ENCODE assay signal across 33 cellular contexts in genomic region chr6:135277422-135277821, GRCh38.
"Had no signal": no experiment of that assay in that cellular context is flagged by ENCODE, and none has a peak within 500 bp of the region (broad histone marks: within the 10 kb centered on the region; RNA-seq: fewer than 3 reads in every experiment).

No MANE protein-coding gene starts in this region.

- FAIRE-seq: astrocyte, bronchial epithelial cell, colon had no signal

- H3K27ac ChIP-seq: adrenal gland, ascending aorta, body of pancreas, brain microvascular endothelial cell, breast epithelium, cardiac muscle cell had no signal

- DNase-seq: activated effector memory CD4-positive, alpha-beta T cell treated with anti-CD3 and anti-CD28 coated beads, Interleukin-2, amount 50 U/mL, for 16 hours; activated effector memory CD4-positive, alpha-beta T cell treated with Interleukin-2 at 50 U/mL for 16 hours; activated gamma-delta T cell; activated gamma-delta T cell treated with Interleukin-2 at 50 U/mL for 16 hours; activated naive CD4-positive, alpha-beta T cell; activated naive CD4-positive, alpha-beta T cell treated with anti-CD3 and anti-CD28 coated beads for 36 hours; activated naive CD4-positive, alpha-beta T cell treated with anti-CD3 and anti-CD28 coated beads, Interleukin-2, amount 10 ng/mL, durations not matched to agents 7 days and 5 days; activated naive CD4-positive, alpha-beta T cell treated with anti-CD3 and anti-CD28 coated beads, Interleukin-2, amount 50 U/mL, for 16 hours; activated naive CD8-positive, alpha-beta T cell treated with anti-CD3 and anti-CD28 coated beads for 36 hours; activated naive CD8-positive, alpha-beta T cell treated with anti-CD3 and anti-CD28 coated beads, Interleukin-2, amount 10 ng/mL, durations not matched to agents 7 days and 5 days; activated naive CD8-positive, alpha-beta T cell treated with anti-CD3 and anti-CD28 coated beads, Interleukin-2, amount 50 U/mL, for 24 hours; activated T-cell treated with anti-CD3 and anti-CD28 coated beads, Interleukin-2, amount 50 U/mL, for 1 hour; activated T-cell treated with anti-CD3 and anti-CD28 coated beads, Interleukin-2, amount 50 U/mL, for 24 hours; activated T-cell treated with anti-CD3 and anti-CD28 coated beads, Interleukin-2, amount 50 U/mL, for 4 hours; activated T-cell treated with anti-CD3 and anti-CD28 coated beads, Interleukin-2, amount 50 U/mL, for 48 hours; activated T-cell treated with anti-CD3 and anti-CD28 coated beads, Interleukin-2, amount 50 U/mL, for 72 hours; adrenal gland; amniotic stem cell; amygdala; anterior cingulate cortex; aorta; body of pancreas; brain microvascular endothelial cell; caudate nucleus; cerebellar nuclear complex had no signal

- H3K4me3 ChIP-seq: adrenal gland, ascending aorta, body of pancreas, breast epithelium, cardiac muscle cell had no signal

- H3K4me1 ChIP-seq: adrenal gland, ascending aorta, body of pancreas, breast epithelium had no signal

- H3K9me3 ChIP-seq: adrenal gland, ascending aorta, body of pancreas, breast epithelium had no signal

- H3K27me3 ChIP-seq: adrenal gland, ascending aorta, body of pancreas, brain microvascular endothelial cell, breast epithelium, cardiac muscle cell had no signal

- H3K36me3 ChIP-seq: adrenal gland, ascending aorta, brain microvascular endothelial cell, breast epithelium, cardiac muscle cell had no signal

- ATAC-seq: activated naive CD4-positive, alpha-beta T cell treated with anti-CD3 and anti-CD28 coated beads, Interleukin-2, amount 50 U/mL, for 72 hours; activated naive CD8-positive, alpha-beta T cell treated with anti-CD3 and anti-CD28 coated beads, Interleukin-2, amount 50 U/mL, for 24 hours; activated T-cell treated with anti-CD3 and anti-CD28 coated beads, Interleukin-2, amount 50 U/mL, for 4 hours; activated T-cell treated with anti-CD3 and anti-CD28 coated beads, Interleukin-2, amount 50 U/mL, for 72 hours; activated T-helper 17 cell treated with anti-CD3 and anti-CD28 coated beads, Interleukin-2, amount 50 U/mL, for 72 hours; body of pancreas had no signal
